ENCODE assay signal across 8 cellular contexts in the genomic region with DNA sequence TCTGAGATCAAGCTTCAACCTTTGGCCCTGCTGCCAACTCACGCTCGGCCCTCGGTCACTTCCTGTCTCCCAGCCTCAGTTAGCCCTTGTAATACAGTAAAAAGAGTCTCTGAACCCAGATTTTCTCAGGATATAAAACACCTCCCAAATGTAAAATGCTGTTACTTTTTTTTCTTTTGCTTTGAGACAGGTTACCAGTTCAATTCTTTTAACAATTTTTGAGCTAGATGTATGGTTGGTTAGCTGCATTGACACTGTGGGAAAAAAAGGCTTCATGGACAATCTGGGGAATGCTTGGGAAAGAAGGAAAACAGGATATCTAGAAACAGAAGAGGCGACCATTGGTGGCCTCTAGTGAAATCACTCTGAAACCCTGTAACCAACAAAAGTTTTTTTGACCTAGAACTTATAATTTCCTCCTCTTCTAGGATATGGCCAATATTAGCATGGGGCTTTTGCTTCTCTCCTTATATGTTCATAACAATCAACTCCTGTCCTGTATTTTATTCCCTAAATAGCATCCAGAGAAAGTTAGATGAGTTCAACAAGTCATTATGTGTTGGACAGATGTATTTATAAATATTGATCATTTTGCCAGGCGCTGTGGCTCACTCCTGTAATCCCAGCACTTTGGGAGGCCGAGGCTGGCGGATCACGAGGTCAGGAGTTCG. TPM values are rescaled to one million over a fixed set of nuclear protein-coding genes. Genes with fewer than 3 reads are reported as not detected.
DNase-seq lines count a peak whose midpoint lies in the region; ATAC-seq, FAIRE-seq and TF ChIP-seq lines count a peak whose summit lies in the region.

No MANE protein-coding gene starts in this region.

- no peaks in the 10 kb centered on the region for H3K36me3 ChIP-seq in sigmoid colon

- peak; percentile 46 for FAIRE-seq in GM12892 (lab: Jason Lieb, UNC)

- TF ChIP-seq POLR2A in GM12892 (IDR thresholded peaks at IDR 0.05; ENCODE audit: low read depth, low read length) (no peak), sigmoid colon (IDR thresholded peaks at IDR 0.05) (no peak)

- CTCF ChIA-PET in RWPE1 (lab: Yijun Ruan, JAX): interaction anchor here (0.7 kb wide), 1 partner anchor 362 kb away, joined by 4 read pairs; no protein-coding TSS in a partner anchor

- H3K4me3 ChIP-seq in fibroblast of mammary gland (ENCODE audit: control insufficient read depth, low read depth, low read length): peak overlapping the region; percentile 92
- peak overlapping the region; percentile 96 to 98 (median 98) for H3K4me3 ChIP-seq in sigmoid colon

- peaks cover 0 to 47% (median 39%) of the 10 kb centered on the region in 4 donors for H3K4me1 ChIP-seq in sigmoid colon

- intact Hi-C loops in sigmoid colon (cut with DNase I): loop anchor here (1.0 to 5.0 kb wide), 3 partner anchors 21 to 103 kb away; partner anchors contain the start of genes FOXD2, STIL and TAL1

- H3K27me3 ChIP-seq in sigmoid colon: no peaks in the 10 kb centered on the region

- POLR2A ChIA-PET in RWPE1 (lab: Yijun Ruan, JAX; ENCODE audit: low non-redundant PET): no interaction called here

- no peak for TF ChIP-seq CTCF in RWPE1 (conservative IDR thresholded peaks at IDR 0.05; ENCODE audit: low read depth)
- no peak for TF ChIP-seq CTCF in fibroblast of mammary gland (conservative IDR thresholded peaks at IDR 0.05; ENCODE audit: control insufficient read depth, insufficient read depth, low read depth, low read length)
- TF ChIP-seq CTCF in sigmoid colon (IDR thresholded peaks at IDR 0.05): no peak

- WGBS in sigmoid colon, 2 donors: 23 to 45% methylated on average over 9 of the region's 9 CpGs

- DNase-seq in GM12892 (ENCODE audit: insufficient read length) (no peak), RWPE1 (ENCODE audit: low spot score) (no peak), fibroblast of mammary gland (ENCODE audit: low read depth) (peak; percentile 78), sigmoid colon (no peak), germinal center (ENCODE audit: low spot score) (no peak), NCI-H226 (no peak)
- DNase-seq in stimulated activated naive CD4-positive, alpha-beta T cell treated with Interleukin-2 at 50 U/mL for 16 hours (lab: John Stamatoyannopoulos, UW): no peak

- ATAC-seq in HG02588 (IDR thresholded peaks at IDR 0.05; ENCODE audit: unreplicated experiment): no peak

- no peak for TF ChIP-seq EP300 in sigmoid colon (IDR thresholded peaks at IDR 0.05)

- peak overlapping the region; percentile 97 for H3K27ac ChIP-seq in RWPE1
- peak overlapping the region; percentile 98 to 100 (median 100) for H3K27ac ChIP-seq in sigmoid colon

- no peaks in the 10 kb centered on the region for H3K9me3 ChIP-seq in sigmoid colon

RNA-seq across cellular contexts. Expression of gene CMPK1, which starts 1.3 kb away (rescaled TPM):
- polyA plus RNA-seq in GM12892 (2012; ENCODE audit: missing spikeins): 147 TPM
- total RNA-seq in sigmoid colon: 100 to 1,000 TPM in 3 of 4 donors, 10 to 100 TPM in 1; 94.1 to 146 (median 118) TPM
- polyA plus RNA-seq in sigmoid colon: 100 to 1,000 TPM; 118 to 250 (median 236) TPM

RNA-seq across cellular contexts. Expression of gene STIL, which starts 21.0 kb away (rescaled TPM):
- 10.7 TPM for polyA plus RNA-seq in GM12892 (2012; ENCODE audit: missing spikeins)
- under 1 TPM; 0.28 to 0.71 (median 0.44) TPM for total RNA-seq in sigmoid colon
- polyA plus RNA-seq in sigmoid colon: 1 to 10 TPM; 1.4 to 5.7 (median 2.4) TPM
